ENCODE assay signal across 20 cellular contexts in the genomic region with DNA sequence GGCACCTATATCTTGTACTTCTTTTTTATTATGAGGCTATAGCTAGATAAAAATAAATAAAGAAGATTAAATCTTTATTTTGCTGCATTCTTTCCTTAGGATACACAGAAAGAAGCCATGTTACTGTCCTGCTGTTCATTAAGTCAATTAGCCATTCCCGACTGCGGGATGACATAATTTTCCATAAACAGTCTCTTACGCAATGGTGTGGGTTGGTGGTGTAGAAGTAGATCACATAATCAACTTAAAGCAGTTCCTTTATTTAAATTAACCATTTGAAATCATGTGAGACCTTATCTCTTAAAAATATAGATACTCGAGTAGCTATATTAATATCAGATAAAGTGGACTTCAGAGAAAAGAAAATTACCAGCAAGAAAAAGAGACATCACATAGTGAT. TPM values are rescaled to one million over a fixed set of nuclear protein-coding genes. Genes with fewer than 3 reads are reported as not detected.
A peak's percentile ranks its signal among the peaks of the same experiment; 100 is the strongest.
DNase-seq lines count a peak whose midpoint lies in the region; ATAC-seq and TF ChIP-seq lines count a peak whose summit lies in the region.
"Had no signal": no experiment of that assay in that cellular context is flagged by ENCODE, and none has a peak within 500 bp of the region (broad histone marks: within the 10 kb centered on the region; RNA-seq: fewer than 3 reads in every experiment).

No MANE protein-coding gene starts in this region.

- H3K27ac ChIP-seq in neutrophil (peak overlapping the region; percentile 38), lower lobe of right lung (no peak overlapping the region)
- H3K27ac ChIP-seq: 22Rv1, colonic mucosa, RWPE1 had no signal

- H3K9me3 Mint-ChIP-seq in central memory CD8-positive, alpha-beta T cell, result no peaks in the 10 kb centered on the region
- H3K9me3 Mint-ChIP-seq in HFFc6, result no peaks in the 10 kb centered on the region
- H3K9me3 Mint-ChIP-seq: CD4-positive, CD25-positive, alpha-beta regulatory T cell; type B pancreatic cell had no signal

- peaks cover 45% of the 10 kb centered on the region for H3K4me1 Mint-ChIP-seq in central memory CD8-positive, alpha-beta T cell
- peaks cover 73% of the 10 kb centered on the region for H3K4me1 Mint-ChIP-seq in HFFc6 (ENCODE audit: low read depth)

- H3K4me1 ChIP-seq in neutrophil (ENCODE audit: control insufficient read depth in 1 of 2, insufficient read depth in 1 of 2, low read depth in 1 of 2, low read length in 1 of 2) (peaks cover 61 to 67% of the 10 kb centered on the region in 2 experiments), lower lobe of right lung (peaks cover 29% of the 10 kb centered on the region)
- H3K4me1 ChIP-seq: colonic mucosa had no signal

- H3K4me3 ChIP-seq in neutrophil (ENCODE audit: low read depth in 1 of 2, low read length in 1 of 2) (no peak overlapping the region), lower lobe of right lung (no peak overlapping the region)
- H3K4me3 ChIP-seq: colonic mucosa had no signal

- peak overlapping the region; percentile 64 for H3K27ac Mint-ChIP-seq in central memory CD8-positive, alpha-beta T cell (ENCODE audit: low read depth)
- no peak overlapping the region for H3K27ac Mint-ChIP-seq in HFFc6
- H3K27ac Mint-ChIP-seq: memory B cell, type B pancreatic cell had no signal

- DNase-seq in DMS 273 (lab: John Stamatoyannopoulos, UW; ENCODE audit: unreplicated experiment), result peak; percentile 21
- no peak for DNase-seq in DMS 273 treated with DMSO at 0.1 percent for 48 hours (lab: John Stamatoyannopoulos, UW)
- peak; percentile 74 for DNase-seq in OCI-M1 (lab: John Stamatoyannopoulos, UW)
- no peak for DNase-seq in central memory CD8-positive, alpha-beta T cell (ENCODE audit: low spot score in 2 of 2)
- no peak for DNase-seq in lower lobe of right lung
- no peak for DNase-seq in HFFc6
- DNase-seq: activated CD4-positive, CD25-positive, alpha-beta regulatory T cell treated with anti-CD3 and anti-CD28 coated beads, Interleukin-2, amount 50 U/mL, for 72 hours; activated gamma-delta T cell treated with Interleukin-2 at 50 U/mL for 16 hours; CD4-positive, CD25-positive, alpha-beta regulatory T cell; colonic mucosa; EL; MM.1S; NCI-H69; stimulated activated naive CD8-positive, alpha-beta T cell treated with anti-CD3 and anti-CD28 coated beads, Interleukin-15, Interleukin-2, amounts not matched to agents 100 U/mL and 50 U/mL, for 24 hours had no signal

- H3K36me3 ChIP-seq in neutrophil (no peaks in the 10 kb centered on the region), lower lobe of right lung (no peaks in the 10 kb centered on the region)
- H3K36me3 ChIP-seq: colonic mucosa had no signal

- intact Hi-C loops in lower lobe of right lung (cut with DNase I), result no loop called here

- peaks cover 19% of the 10 kb centered on the region for H3K36me3 Mint-ChIP-seq in central memory CD8-positive, alpha-beta T cell (ENCODE audit: insufficient read depth)
- peaks cover 17% of the 10 kb centered on the region; the same call in 1 of the 2 replicates for H3K36me3 Mint-ChIP-seq in HFFc6 (ENCODE audit: low read depth)
- H3K36me3 Mint-ChIP-seq: type B pancreatic cell had no signal

- no peak for ATAC-seq in central memory CD8-positive, alpha-beta T cell (replicated peaks; ENCODE audit: extremely low read depth, poor library complexity, severe bottlenecking)
- no peak for ATAC-seq in lower lobe of right lung
- ATAC-seq in GM19397 (IDR thresholded peaks at IDR 0.05; ENCODE audit: unreplicated experiment), result no peak
- ATAC-seq: stimulated activated naive CD8-positive, alpha-beta T cell treated with anti-CD3 and anti-CD28 coated beads, Interleukin-15, Interleukin-2, amounts not matched to agents 100 U/mL and 50 U/mL, for 24 hours had no signal

- H3K9me3 ChIP-seq in neutrophil (no peaks in the 10 kb centered on the region), lower lobe of right lung (no peaks in the 10 kb centered on the region)
- H3K9me3 ChIP-seq: colonic mucosa had no signal

- H3K4me3 Mint-ChIP-seq in central memory CD8-positive, alpha-beta T cell, result no peak overlapping the region
- no peak overlapping the region for H3K4me3 Mint-ChIP-seq in HFFc6
- H3K4me3 Mint-ChIP-seq: memory B cell, type B pancreatic cell had no signal

- H3K27me3 Mint-ChIP-seq in central memory CD8-positive, alpha-beta T cell, result no peaks in the 10 kb centered on the region
- H3K27me3 Mint-ChIP-seq in HFFc6 (ENCODE audit: insufficient read depth), result peaks cover 2% of the 10 kb centered on the region; the same call in 1 of the 2 replicates
- H3K27me3 Mint-ChIP-seq: CD4-positive, CD25-positive, alpha-beta regulatory T cell; memory B cell; type B pancreatic cell had no signal

- H3K27me3 ChIP-seq in neutrophil (no peaks in the 10 kb centered on the region), lower lobe of right lung (ENCODE audit: low read depth) (no peaks in the 10 kb centered on the region)
- H3K27me3 ChIP-seq: colonic mucosa had no signal

- TF ChIP-seq CTCF in neutrophil (IDR thresholded peaks at IDR 0.05) (no peak), lower lobe of right lung (IDR thresholded peaks at IDR 0.05) (no peak), HFFc6 (IDR thresholded peaks at IDR 0.05) (no peak)

RNA-seq across cellular contexts. Expression of a gene that starts 40.2 kb away (rescaled TPM):
- 68.8 TPM for total RNA-seq in lower lobe of right lung
- 10 to 100 TPM; 26.0 to 30.7 (median 28.0) TPM for total RNA-seq in HFFc6 (2021; fragmentation: NEBNext Ultra II Directional; extraction: Animal tissue kit (Norgen Biotek cat#: 25700))

RNA-seq across cellular contexts. Expression of a gene that starts 43.8 kb away (rescaled TPM):
- total RNA-seq in lower lobe of right lung, result 28.5 TPM
- 10 to 100 TPM; 20.5 to 23.4 (median 22.8) TPM for total RNA-seq in HFFc6 (2021; fragmentation: NEBNext Ultra II Directional; extraction: Animal tissue kit (Norgen Biotek cat#: 25700))

Comparison
In these comparisons a context has a peak if more than half of its experiments do, and no peak if none do; other contexts are left out.
1. DNase-seq: peak in DMS 273 (single experiment) and OCI-M1 (single experiment); none in DMS 273 treated with DMSO at 0.1 percent for 48 hours (single experiment), central memory CD8-positive, alpha-beta T cell (0 of 2), lower lobe of right lung (single experiment) and HFFc6 (single experiment).